24 cellular contexts compared by ENCODE assay signal in genomic region chr1:44554706-44555105, GRCh38.
"Had no signal": no experiment of that assay in that cellular context is flagged by ENCODE, and none has a peak within 500 bp of the region (broad histone marks: within the 10 kb centered on the region; RNA-seq: fewer than 3 reads in every experiment).

No MANE protein-coding gene starts in this region.

- ATAC-seq: activated CD8-positive, alpha-beta memory T cell treated with anti-CD3 and anti-CD28 coated beads, Interleukin-2, amount 10 ng/mL, durations not matched to agents 7 days and 5 days; activated CD8-positive, alpha-beta T cell treated with anti-CD3 and anti-CD28 coated beads for 36 hours; left lobe of liver; lower lobe of right lung; natural killer cell; stimulated activated naive B cell treated with anti-CD40 and anti-IgM and Interleukin-4, amounts not matched to agents 10 μg/mL and 1 μg/mL and 100 μg/mL, for 72 hours; T-cell had no signal

- H3K4me3 Mint-ChIP-seq: activated CD4-positive, alpha-beta T cell treated with anti-CD3 and anti-CD28 coated beads, Interleukin-2, amount 10 ng/mL, durations not matched to agents 7 days and 5 days; activated CD8-positive, alpha-beta memory T cell treated with anti-CD3 and anti-CD28 coated beads, Interleukin-2, amount 10 ng/mL, durations not matched to agents 7 days and 5 days; activated CD8-positive, alpha-beta T cell treated with anti-CD3 and anti-CD28 coated beads for 36 hours; activated naive CD4-positive, alpha-beta T cell treated with anti-CD3 and anti-CD28 coated beads, Interleukin-2, amount 10 ng/mL, durations not matched to agents 7 days and 5 days; mesothelial cell of epicardium; natural killer cell; stimulated activated naive B cell treated with anti-CD40 and anti-IgM and Interleukin-4, amounts not matched to agents 10 μg/mL and 1 μg/mL and 100 μg/mL, for 72 hours; T-cell; T-helper 2 cell treated with Interferon-gamma antibody and Interleukin-4, amounts not matched to agents 5 μg/mL and 100 μg/mL, for 36 hours had no signal

- H3K27me3 ChIP-seq: upper lobe of left lung had no signal

- H3K36me3 ChIP-seq: esophagus squamous epithelium, lower lobe of right lung, prostate gland, upper lobe of left lung, WERI-Rb-1 had no signal

- H3K4me3 ChIP-seq: esophagus squamous epithelium, lower lobe of right lung, prostate gland, upper lobe of left lung had no signal

- FAIRE-seq: endothelial cell of umbilical vein, kidney had no signal

- H3K9me3 Mint-ChIP-seq: activated CD4-positive, alpha-beta T cell treated with anti-CD3 and anti-CD28 coated beads, Interleukin-2, amount 10 ng/mL, durations not matched to agents 7 days and 5 days; activated CD8-positive, alpha-beta T cell treated with anti-CD3 and anti-CD28 coated beads for 36 hours; activated naive CD4-positive, alpha-beta T cell treated with anti-CD3 and anti-CD28 coated beads, Interleukin-2, amount 10 ng/mL, durations not matched to agents 7 days and 5 days; mesothelial cell of epicardium; natural killer cell; stimulated activated naive B cell treated with anti-CD40 and anti-IgM and Interleukin-4, amounts not matched to agents 10 μg/mL and 1 μg/mL and 100 μg/mL, for 72 hours; T-cell; T-helper 2 cell treated with Interferon-gamma antibody and Interleukin-4, amounts not matched to agents 5 μg/mL and 100 μg/mL, for 36 hours had no signal

- H3K27ac Mint-ChIP-seq: activated CD4-positive, alpha-beta T cell treated with anti-CD3 and anti-CD28 coated beads, Interleukin-2, amount 10 ng/mL, durations not matched to agents 7 days and 5 days; activated CD8-positive, alpha-beta memory T cell treated with anti-CD3 and anti-CD28 coated beads, Interleukin-2, amount 10 ng/mL, durations not matched to agents 7 days and 5 days; activated CD8-positive, alpha-beta T cell treated with anti-CD3 and anti-CD28 coated beads for 36 hours; activated naive CD4-positive, alpha-beta T cell treated with anti-CD3 and anti-CD28 coated beads, Interleukin-2, amount 10 ng/mL, durations not matched to agents 7 days and 5 days; mesothelial cell of epicardium; natural killer cell; stimulated activated naive B cell treated with anti-CD40 and anti-IgM and Interleukin-4, amounts not matched to agents 10 μg/mL and 1 μg/mL and 100 μg/mL, for 72 hours; T-cell; T-helper 2 cell treated with Interferon-gamma antibody and Interleukin-4, amounts not matched to agents 5 μg/mL and 100 μg/mL, for 36 hours had no signal

- H3K36me3 Mint-ChIP-seq: activated CD8-positive, alpha-beta memory T cell treated with anti-CD3 and anti-CD28 coated beads, Interleukin-2, amount 10 ng/mL, durations not matched to agents 7 days and 5 days; activated naive CD4-positive, alpha-beta T cell treated with anti-CD3 and anti-CD28 coated beads, Interleukin-2, amount 10 ng/mL, durations not matched to agents 7 days and 5 days; mesothelial cell of epicardium; natural killer cell; stimulated activated naive B cell treated with anti-CD40 and anti-IgM and Interleukin-4, amounts not matched to agents 10 μg/mL and 1 μg/mL and 100 μg/mL, for 72 hours; T-cell had no signal

- DNase-seq: activated CD4-positive, alpha-beta T cell treated with anti-CD3 and anti-CD28 coated beads, Interleukin-2, amount 10 ng/mL, durations not matched to agents 7 days and 5 days; activated CD4-positive, CD25-positive, alpha-beta regulatory T cell treated with anti-CD3 and anti-CD28 coated beads, Interleukin-2, amount 50 U/mL, for 72 hours; activated CD8-positive, alpha-beta memory T cell treated with anti-CD3 and anti-CD28 coated beads, Interleukin-2, amount 10 ng/mL, durations not matched to agents 7 days and 5 days; activated CD8-positive, alpha-beta T cell treated with anti-CD3 and anti-CD28 coated beads for 36 hours; activated effector memory CD4-positive, alpha-beta T cell treated with anti-CD3 and anti-CD28 coated beads, Interleukin-2, amount 50 U/mL, for 16 hours; activated naive CD4-positive, alpha-beta T cell treated with anti-CD3 and anti-CD28 coated beads, Interleukin-2, amount 10 ng/mL, durations not matched to agents 7 days and 5 days; activated T-cell treated with anti-CD3 and anti-CD28 coated beads for 4 hours; dermis blood vessel endothelial cell; effector memory CD4-positive, alpha-beta T cell; esophagus squamous epithelium; kidney; lower lobe of right lung; natural killer cell; stimulated activated CD4-positive, alpha-beta T cell treated with anti-CD3 and anti-CD28 coated beads, Interleukin-2, amount 100 ng/mL, for 48 hours; stimulated activated CD8-positive, alpha-beta memory T cell treated with anti-CD3 and anti-CD28 coated beads, Interleukin-4, amount 100 ng/mL, for 48 hours; stimulated activated naive B cell treated with anti-CD40 and anti-IgM and Interleukin-4, amounts not matched to agents 10 μg/mL and 1 μg/mL and 100 μg/mL, for 72 hours; T-cell; upper lobe of left lung; WERI-Rb-1 had no signal

- H3K4me1 Mint-ChIP-seq: activated CD4-positive, alpha-beta T cell treated with anti-CD3 and anti-CD28 coated beads, Interleukin-2, amount 10 ng/mL, durations not matched to agents 7 days and 5 days; activated naive CD4-positive, alpha-beta T cell treated with anti-CD3 and anti-CD28 coated beads, Interleukin-2, amount 10 ng/mL, durations not matched to agents 7 days and 5 days; stimulated activated naive B cell treated with anti-CD40 and anti-IgM and Interleukin-4, amounts not matched to agents 10 μg/mL and 1 μg/mL and 100 μg/mL, for 72 hours; T-cell had no signal
